In genomic region chr20:25148181-25148981, GRCh38 we compare ENCODE assay signal across 8 cellular contexts. TPM values are rescaled to one million over a fixed set of nuclear protein-coding genes. Genes with fewer than 3 reads are reported as not detected.
DNase-seq lines count a peak whose midpoint lies in the region; ATAC-seq, FAIRE-seq and TF ChIP-seq lines count a peak whose summit lies in the region.

No MANE protein-coding gene starts in this region.

- H3K9me3 ChIP-seq in breast epithelium (no peaks in the 10 kb centered on the region), adipocyte (ENCODE audit: control insufficient read depth, low read length) (no peaks in the 10 kb centered on the region), right cardiac atrium (ENCODE audit: control insufficient read depth, low read length) (no peaks in the 10 kb centered on the region), smooth muscle cell (replicated peaks; ENCODE audit: low read depth) (no peaks in the 10 kb centered on the region)

- no peaks in the 10 kb centered on the region for H3K4me1 ChIP-seq in breast epithelium
- peaks cover 14% of the 10 kb centered on the region for H3K4me1 ChIP-seq in adipocyte (ENCODE audit: control insufficient read depth, insufficient read depth, low read length)
- peaks cover 2% of the 10 kb centered on the region for H3K4me1 ChIP-seq in right cardiac atrium (ENCODE audit: control insufficient read depth, insufficient read depth, low read length)
- H3K4me1 ChIP-seq in smooth muscle cell (ENCODE audit: low read depth), result peaks cover 6% of the 10 kb centered on the region

- no peaks in the 10 kb centered on the region for H3K4me1 Mint-ChIP-seq in MCF 10A (ENCODE audit: insufficient read depth, unreplicated experiment)

- intact Hi-C loops in breast epithelium (cut with DNase I; ENCODE audit: low total_unique reads) (no loop called here), MCF 10A (cut with micrococcal nuclease) (no loop called here), right cardiac atrium (cut with DNase I) (no loop called here)

- DNase-seq in breast epithelium (ENCODE audit: low spot score in 2 of 2) (no peak), MCF 10A (ENCODE audit: unreplicated experiment) (no peak), adipocyte (ENCODE audit: low read depth) (peak; percentile 46), right cardiac atrium (peak; percentile 70 to 84 (median 82)), smooth muscle cell (lab: John Stamatoyannopoulos, UW; ENCODE audit: unreplicated experiment) (no peak), NCI-H446 treated with DMSO at 0.1 percent for 48 hours (lab: John Stamatoyannopoulos, UW) (no peak), GM19239 (ENCODE audit: insufficient read length, low spot score) (no peak)

- H3K4me3 ChIP-seq in breast epithelium (peak overlapping the region; percentile 35 to 53 (median 37)), adipocyte (ENCODE audit: low read length) (peak overlapping the region; percentile 64), right cardiac atrium (ENCODE audit: low read length) (peak overlapping the region; percentile 27), smooth muscle cell (no peak overlapping the region)

- H3K27ac ChIP-seq in breast epithelium (no peak overlapping the region), right cardiac atrium (ENCODE audit: low read length) (no peak overlapping the region), smooth muscle cell (ENCODE audit: low read depth) (no peak overlapping the region)

- no peak for FAIRE-seq in GM19239 (lab: Jason Lieb, UNC)

- BruUV-seq in MCF 10A (replicated peaks; lab: Mats Ljungman, UMichigan), result no TSS peak

- ATAC-seq in right cardiac atrium, result peak; percentile 74 to 78
- ATAC-seq in HG03139 (IDR thresholded peaks at IDR 0.05; ENCODE audit: unreplicated experiment), result no peak

- H3K36me3 Mint-ChIP-seq in MCF 10A (ENCODE audit: insufficient read depth, unreplicated experiment), result no peaks in the 10 kb centered on the region

- H3K4me3 Mint-ChIP-seq in MCF 10A (ENCODE audit: unreplicated experiment), result no peak overlapping the region

- peak overlapping the region; percentile 26 for H3K4me2 ChIP-seq in smooth muscle cell

- WGBS in right cardiac atrium, result 6% methylated on average over 61 of the region's 61 CpGs
- WGBS in smooth muscle cell (ENCODE audit: low lambda C conversion rate), result 79% methylated on average over 48 of the region's 61 CpGs

- CTCF ChIA-PET in MCF 10A (lab: Yijun Ruan, JAX), result interaction anchor here (0.6 to 1.3 kb wide), 3 partner anchors 10 to 1122 kb away, joined by 3 to 4 read pairs (median 3); no protein-coding TSS in a partner anchor

- TF ChIP-seq POLR2A in breast epithelium (IDR thresholded peaks at IDR 0.05), result no peak

- no peak overlapping the region for H2AFZ ChIP-seq in smooth muscle cell (ENCODE audit: low read depth)

- no peaks in the 10 kb centered on the region for H3K79me2 ChIP-seq in smooth muscle cell (ENCODE audit: low read depth)

- H3K36me3 ChIP-seq in breast epithelium (no peaks in the 10 kb centered on the region), adipocyte (ENCODE audit: control insufficient read depth, insufficient read depth, low read length, severe bottlenecking) (no peaks in the 10 kb centered on the region), smooth muscle cell (ENCODE audit: low read depth) (no peaks in the 10 kb centered on the region)

- no peaks in the 10 kb centered on the region for H4K20me1 ChIP-seq in smooth muscle cell (ENCODE audit: low read depth)

- POLR2A ChIA-PET in MCF 10A (lab: Yijun Ruan, JAX), result no interaction called here

- peaks cover 11% of the 10 kb centered on the region for H3K27me3 Mint-ChIP-seq in MCF 10A (ENCODE audit: insufficient read depth, unreplicated experiment)

- H3K9ac ChIP-seq in adipocyte (ENCODE audit: low read length) (no peak overlapping the region), smooth muscle cell (ENCODE audit: low read depth) (no peak overlapping the region)

- no peak overlapping the region for H3K27ac Mint-ChIP-seq in MCF 10A (ENCODE audit: low read depth, unreplicated experiment)

- H3K27me3 ChIP-seq in breast epithelium (peaks cover 0 to 17% of the 10 kb centered on the region in 2 donors), adipocyte (replicated peaks; ENCODE audit: control insufficient read depth, insufficient read depth, low read length) (peaks cover 24% of the 10 kb centered on the region), right cardiac atrium (ENCODE audit: control insufficient read depth, insufficient read depth) (no peaks in the 10 kb centered on the region), smooth muscle cell (ENCODE audit: low read depth) (peaks cover 12% of the 10 kb centered on the region)

- H3F3A ChIP-seq in smooth muscle cell (ENCODE audit: low read depth), result no peaks in the 10 kb centered on the region

- H3K9me3 Mint-ChIP-seq in MCF 10A (ENCODE audit: unreplicated experiment), result no peaks in the 10 kb centered on the region

- TF ChIP-seq CTCF in breast epithelium (IDR thresholded peaks at IDR 0.05) (no peak), MCF 10A (IDR thresholded peaks at IDR 0.05; ENCODE audit: unreplicated experiment) (no peak), smooth muscle cell (IDR thresholded peaks at IDR 0.05; ENCODE audit: borderline replicate concordance, insufficient read depth, poor library complexity, severe bottlenecking) (no peak)

RNA-seq across cellular contexts. Expression of gene ENTPD6, which starts 47.1 kb away (rescaled TPM):
- total RNA-seq in breast epithelium, result 10 to 100 TPM; 45.8 to 77.6 (median 71.1) TPM
- total RNA-seq in MCF 10A (2022), result 98.0 and 99.5 TPM in 2 replicates
- 100 to 1,000 TPM; 102 to 132 (median 127) TPM for total RNA-seq in right cardiac atrium
- polyA plus RNA-seq in right cardiac atrium, result 146 TPM
- total RNA-seq in smooth muscle cell, result 12.6 and 30.1 TPM in 2 replicates
- 19.9 and 34.0 TPM in 2 replicates for polyA plus RNA-seq in smooth muscle cell

Comparison
In these comparisons a context has a peak if more than half of its experiments do, and no peak if none do; other contexts are left out.
1. DNase-seq: peak in adipocyte (single experiment) and right cardiac atrium (3 of 3); none in breast epithelium (0 of 2), MCF 10A (single experiment), smooth muscle cell (single experiment), NCI-H446 treated with DMSO at 0.1 percent for 48 hours (single experiment) and GM19239 (single experiment).